In genomic region chrX:50100188-50100587, GRCh38 we compare ENCODE assay signal across 8 cellular contexts.
DNase-seq lines count a peak whose midpoint lies in the region; ATAC-seq, FAIRE-seq and TF ChIP-seq lines count a peak whose summit lies in the region.
"Had no signal": no experiment of that assay in that cellular context is flagged by ENCODE, and none has a peak within 500 bp of the region (broad histone marks: within the 10 kb centered on the region; RNA-seq: fewer than 3 reads in every experiment).

No MANE protein-coding gene starts in this region.

- no peaks in the 10 kb centered on the region for H3K36me3 ChIP-seq in endothelial cell of umbilical vein (ENCODE audit: control insufficient read depth in 2 of 2, extremely low read depth in 1 of 2, insufficient read depth in 2 of 2, low read length in 2 of 2)

- no peak overlapping the region for H2AFZ ChIP-seq in endothelial cell of umbilical vein (ENCODE audit: low read depth, low read length)

- H3K4me2 ChIP-seq in endothelial cell of umbilical vein (ENCODE audit: insufficient read depth, low read length), result no peak overlapping the region

- H3K9me3 ChIP-seq in endothelial cell of umbilical vein (replicated peaks; ENCODE audit: control insufficient read depth, insufficient read depth, low read length), result no peaks in the 10 kb centered on the region

- TF ChIP-seq POLR2A in endothelial cell of umbilical vein (IDR thresholded peaks at IDR 0.05; ENCODE audit: low read depth, low read length), result no peak

- intact Hi-C loops in endothelial cell of umbilical vein (cut with micrococcal nuclease), result loop anchor here (1.0 kb wide), 3 partner anchors 104 to 480 kb away; partner anchors contain the start of gene CCNB3

- CTCF ChIA-PET in endothelial cell of umbilical vein (lab: Charles Lee), result interaction anchor here (0.6 to 5.6 kb wide), 21 partner anchors 9 to 1541 kb away, joined by 3 to 63 read pairs (median 4); partner anchors contain the start of gene CCNB3

- BruUV-seq in endothelial cell of umbilical vein (replicated peaks; lab: Mats Ljungman, UMichigan), result no TSS peak

- H3K4me1 ChIP-seq in endothelial cell of umbilical vein (ENCODE audit: control insufficient read depth, extremely low read depth, insufficient read depth, low read length), result peaks cover 6% of the 10 kb centered on the region

- POLR2A ChIA-PET in endothelial cell of umbilical vein (lab: Charles Lee), result no interaction called here

- H3K27me3 ChIP-seq in endothelial cell of umbilical vein (ENCODE audit: control insufficient read depth in 2 of 2, insufficient read depth in 2 of 2, low read length in 2 of 2), result no peaks in the 10 kb centered on the region

- dilution Hi-C loops in endothelial cell of umbilical vein (cut with MboI; ENCODE audit: extremely low pct_ligation_motif_present, low sequenced_read_pairs), result no loop called here

- peaks cover 14% of the 10 kb centered on the region for H3K9me3 Mint-ChIP-seq in progenitor cell of endocrine pancreas (ENCODE audit: low read depth)

- FAIRE-seq in endothelial cell of umbilical vein (lab: Jason Lieb, UNC), result peak; percentile 93

- no peak overlapping the region for H3K4me3 Mint-ChIP-seq in progenitor cell of endocrine pancreas (ENCODE audit: low read depth)

- no peak overlapping the region for H3K9ac ChIP-seq in endothelial cell of umbilical vein (replicated peaks; ENCODE audit: extremely low read depth, insufficient read depth, low read length)

- TF ChIP-seq CTCF in GM12873 (IDR thresholded peaks at IDR 0.05; ENCODE audit: insufficient read depth, low read depth, low read length, missing control alignments), result peak; percentile 24
- TF ChIP-seq CTCF in endothelial cell of umbilical vein (IDR thresholded peaks at IDR 0.05; ENCODE audit: extremely low read depth in 1 of 2, insufficient read depth in 1 of 2, low read depth in 1 of 2, low read length in 2 of 2), result peak; percentile 12 to 20
- TF ChIP-seq CTCF in progenitor cell of endocrine pancreas (IDR thresholded peaks at IDR 0.05; ENCODE audit: unreplicated experiment), result peak; percentile 45

- no peaks in the 10 kb centered on the region for H4K20me1 ChIP-seq in endothelial cell of umbilical vein (replicated peaks; ENCODE audit: control insufficient read depth, extremely low read depth, insufficient read depth, low read length)

- no peaks in the 10 kb centered on the region for H3K4me1 Mint-ChIP-seq in progenitor cell of endocrine pancreas (ENCODE audit: low read depth)

- no peaks in the 10 kb centered on the region for H3K27me3 Mint-ChIP-seq in progenitor cell of endocrine pancreas

- H3K27ac ChIP-seq in endothelial cell of umbilical vein (ENCODE audit: insufficient read depth, low read depth, low read length), result no peak overlapping the region

- H3K4me3 ChIP-seq in endothelial cell of umbilical vein (replicated peaks in 1 of 3; ENCODE audit: insufficient read depth in 1 of 3, low read depth in 1 of 3, low read length in 3 of 3), result no peak overlapping the region

- no peaks in the 10 kb centered on the region for H3K79me2 ChIP-seq in endothelial cell of umbilical vein (ENCODE audit: control insufficient read depth, insufficient read depth, low read length)

- ATAC-seq in GM21723 (IDR thresholded peaks at IDR 0.05; ENCODE audit: unreplicated experiment) (no peak), HG03159 (IDR thresholded peaks at IDR 0.05; ENCODE audit: unreplicated experiment) (no peak)

- no peaks in the 10 kb centered on the region for H3K9me1 ChIP-seq in endothelial cell of umbilical vein (replicated peaks; ENCODE audit: control insufficient read depth, extremely low read depth, insufficient read depth, low read length)

- no peak overlapping the region for H3K27ac Mint-ChIP-seq in progenitor cell of endocrine pancreas

- no peaks in the 10 kb centered on the region for H3K36me3 Mint-ChIP-seq in progenitor cell of endocrine pancreas (ENCODE audit: insufficient read depth)

- DNase-seq in NCI-H1694 treated with DMSO at 0.1 percent for 48 hours (lab: John Stamatoyannopoulos, UW), result peak; percentile 1
- peak; percentile 45 for DNase-seq in endothelial cell of umbilical vein (ENCODE audit: low read depth, low spot score)
- DNase-seq in progenitor cell of endocrine pancreas (ENCODE audit: low spot score, unreplicated experiment), result no peak
- DNase-seq in cortex of kidney (lab: John Stamatoyannopoulos, UW), result no peak
- DNase-seq: activated CD4-positive, alpha-beta T cell treated with anti-CD3 and anti-CD28 coated beads, Interleukin-2, amount 50 U/mL, for 48 hours had no signal

TF ChIP-seq in endothelial cell of umbilical vein, 7 proteins besides CTCF, POLR2A, EP300 and RAD21:
- TF ChIP-seq POLR2AphosphoS5 (IDR thresholded peaks at IDR 0.05; ENCODE audit: insufficient read depth, low read depth, low read length), result no peak

Comparison
In these comparisons a context has a peak if more than half of its experiments do, and no peak if none do; other contexts are left out.
1. DNase-seq: peak in NCI-H1694 treated with DMSO at 0.1 percent for 48 hours (single experiment) and endothelial cell of umbilical vein (single experiment); none in progenitor cell of endocrine pancreas (single experiment) and cortex of kidney (single experiment).
2. Peak in every context shown above with its lines, with median percentiles within 50 percentile points of each other: CTCF ChIP-seq.